In genomic region chr4:26713563-26714145, GRCh38 we compare ENCODE assay signal across 23 cellular contexts.
"Had no signal": no experiment of that assay in that cellular context is flagged by ENCODE, and none has a peak within 500 bp of the region (broad histone marks: within the 10 kb centered on the region; RNA-seq: fewer than 3 reads in every experiment).

No MANE protein-coding gene starts in this region.

- DNase-seq: colonic mucosa; dermis blood vessel endothelial cell; gastrocnemius medialis; heart right ventricle; kidney; left cardiac atrium; left ventricle myocardium inferior; lower lobe of right lung; mesenchymal stem cell; midbrain; nucleus accumbens; ovary; small intestine; stimulated activated CD4-positive, alpha-beta T cell treated with anti-CD3 and anti-CD28 coated beads, Interleukin-12 subunit alpha, Interleukin-12 subunit beta, amount 100 ng/mL, for 4 hours; stimulated activated CD8-positive, alpha-beta memory T cell treated with anti-CD3 and anti-CD28 coated beads, Interleukin-4, amount 100 ng/mL, for 48 hours; tibial artery; upper lobe of left lung; uterus had no signal

- H3K9me3 Mint-ChIP-seq: natural killer cell treated with Interleukin-12 subunit alpha and Interleukin-12 subunit beta and Interleukin-15 and Interleukin-18, amount 100 ng/mL, for 72 hours had no signal

- H3K36me3 Mint-ChIP-seq: stimulated activated effector memory CD8-positive, alpha-beta T cell treated with anti-CD3 and anti-CD28 coated beads, Interleukin-12 subunit alpha, Interleukin-12 subunit beta, amount 100 ng/mL, for 72 hours had no signal

- H3K4me1 Mint-ChIP-seq: neural progenitor cell had no signal

- H3K27ac Mint-ChIP-seq: natural killer cell treated with Interleukin-12 subunit alpha and Interleukin-12 subunit beta and Interleukin-15 and Interleukin-18, amount 100 ng/mL, for 72 hours; neural progenitor cell; stimulated activated effector memory CD8-positive, alpha-beta T cell treated with anti-CD3 and anti-CD28 coated beads, Interleukin-12 subunit alpha, Interleukin-12 subunit beta, amount 100 ng/mL, for 72 hours; stimulated activated naive CD8-positive, alpha-beta T cell treated with anti-CD3 and anti-CD28 coated beads, Interleukin-15, Interleukin-2, amounts not matched to agents 100 ng/mL and 50 ng/mL, for 24 hours had no signal

- H3K27me3 Mint-ChIP-seq: natural killer cell treated with Interleukin-12 subunit alpha and Interleukin-12 subunit beta and Interleukin-15 and Interleukin-18, amount 100 ng/mL, for 72 hours; stimulated activated naive CD8-positive, alpha-beta T cell treated with anti-CD3 and anti-CD28 coated beads, Interleukin-15, Interleukin-2, amounts not matched to agents 100 ng/mL and 50 ng/mL, for 24 hours had no signal

- H3K27ac ChIP-seq: colonic mucosa, gastrocnemius medialis, heart right ventricle, left ventricle myocardium inferior, lower lobe of right lung, neural progenitor cell, ovary, right atrium auricular region, tibial artery, upper lobe of left lung, uterus had no signal

- H3K4me3 Mint-ChIP-seq: natural killer cell treated with Interleukin-12 subunit alpha and Interleukin-12 subunit beta and Interleukin-15 and Interleukin-18, amount 100 ng/mL, for 72 hours; neural progenitor cell; stimulated activated effector memory CD8-positive, alpha-beta T cell treated with anti-CD3 and anti-CD28 coated beads, Interleukin-12 subunit alpha, Interleukin-12 subunit beta, amount 100 ng/mL, for 72 hours; stimulated activated naive CD8-positive, alpha-beta T cell treated with anti-CD3 and anti-CD28 coated beads, Interleukin-15, Interleukin-2, amounts not matched to agents 100 ng/mL and 50 ng/mL, for 24 hours had no signal

- ATAC-seq: gastrocnemius medialis; heart right ventricle; left cardiac atrium; lower lobe of right lung; natural killer cell treated with Interleukin-12 subunit alpha and Interleukin-12 subunit beta and Interleukin-15 and Interleukin-18, amount 100 ng/mL, for 72 hours; stimulated activated effector memory CD8-positive, alpha-beta T cell treated with anti-CD3 and anti-CD28 coated beads, Interleukin-12 subunit alpha, Interleukin-12 subunit beta, amount 100 ng/mL, for 72 hours had no signal
